Comparison of ENCODE assay signal across 9 cellular contexts in genomic region chr3:188946837-188947236, GRCh38.
DNase-seq lines count a peak whose midpoint lies in the region; ATAC-seq, FAIRE-seq and TF ChIP-seq lines count a peak whose summit lies in the region.
"Had no signal": no experiment of that assay in that cellular context is flagged by ENCODE, and none has a peak within 500 bp of the region (broad histone marks: within the 10 kb centered on the region; RNA-seq: fewer than 3 reads in every experiment).

No MANE protein-coding gene starts in this region.

- no peaks in the 10 kb centered on the region for H3K9me3 ChIP-seq in HEK293 (ENCODE audit: control insufficient read depth, insufficient read depth, low read depth, low read length)
- no peaks in the 10 kb centered on the region for H3K9me3 ChIP-seq in K562 (replicated peaks; ENCODE audit: control insufficient read depth, insufficient read depth, low read depth, low read length)
- H3K9me3 ChIP-seq in keratinocyte (ENCODE audit: control insufficient read depth, low read depth, low read length), result no peaks in the 10 kb centered on the region

- H3K9ac ChIP-seq in K562 (ENCODE audit: insufficient read depth in 1 of 2, low read depth in 2 of 2, low read length in 2 of 2) (no peak overlapping the region), keratinocyte (ENCODE audit: control insufficient read depth, extremely low read depth, insufficient read depth, low read length) (peak overlapping the region; percentile 78)

- dilution Hi-C loops in keratinocyte (cut with MboI; ENCODE audit: extremely low pct_ligation_motif_present, low sequenced_read_pairs), result loop anchor here (25.0 kb wide), 1 partner anchor 1210 kb away; the partner anchor contains the start of gene BCL6

- ATAC-seq in K562 (no peak), HG03097 (IDR thresholded peaks at IDR 0.05; ENCODE audit: low FRiP score, unreplicated experiment) (no peak)

- no peak for TF ChIP-seq RAD21 in K562 (CRISPR knock-in tag; conservative IDR thresholded peaks at IDR 0.05 in 1 of 2, IDR thresholded peaks at IDR 0.05 in 1 of 2)

- H3K9me1 ChIP-seq in K562 (ENCODE audit: control insufficient read depth, insufficient read depth, low read length), result no peaks in the 10 kb centered on the region
- no peaks in the 10 kb centered on the region for H3K9me1 ChIP-seq in keratinocyte (ENCODE audit: control insufficient read depth, extremely low read depth, insufficient read depth, low read length)

- in situ Hi-C loops in K562 (cut with MboI), result no loop called here

- intact Hi-C loops in K562 (cut with micrococcal nuclease), result no loop called here

- H3K27me3 ChIP-seq in K562 (ENCODE audit: control insufficient read depth in 2 of 2, insufficient read depth in 2 of 2, low read length in 2 of 2) (no peaks in the 10 kb centered on the region), keratinocyte (ENCODE audit: control insufficient read depth, extremely low read depth, insufficient read depth, low read length) (no peaks in the 10 kb centered on the region)

- no peak for TF ChIP-seq EP300 in K562 (IDR thresholded peaks at IDR 0.05; ENCODE audit: low read length)

- H4K20me1 ChIP-seq in K562 (replicated peaks; ENCODE audit: control insufficient read depth, insufficient read depth, low read length), result no peaks in the 10 kb centered on the region
- H4K20me1 ChIP-seq in keratinocyte (ENCODE audit: control insufficient read depth, extremely low read depth, insufficient read depth, low read length), result no peaks in the 10 kb centered on the region

- H3K4me1 ChIP-seq in HEK293 (ENCODE audit: control insufficient read depth, insufficient read depth, low read length), result no peaks in the 10 kb centered on the region
- H3K4me1 ChIP-seq in K562 (replicated peaks in 1 of 2; ENCODE audit: control insufficient read depth in 2 of 2, insufficient read depth in 2 of 2, low read length in 2 of 2), result peaks cover 0 to 6% of the 10 kb centered on the region in 2 experiments; a peak in 2 of 5 replicates
- peaks cover 38% of the 10 kb centered on the region for H3K4me1 ChIP-seq in keratinocyte (ENCODE audit: control insufficient read depth, extremely low read depth, insufficient read depth, low read length)

- TF ChIP-seq POLR2A in K562 (conservative IDR thresholded peaks at IDR 0.05), result no peak

- DNase-seq in K562 (ENCODE audit: extremely low read depth in 1 of 4, low spot score in 3 of 4), result no peak
- no peak for DNase-seq in keratinocyte (ENCODE audit: low read depth, low spot score)
- no peak for DNase-seq in NCI-H226
- DNase-seq in activated CD8-positive, alpha-beta memory T cell treated with anti-CD3 and anti-CD28 coated beads for 24 hours, result no peak
- no peak for DNase-seq in NCI-H1436 (lab: John Stamatoyannopoulos, UW)
- DNase-seq: activated CD4-positive, alpha-beta T cell treated with anti-CD3 and anti-CD28 coated beads for 4 hours had no signal

- H3K4me2 ChIP-seq in K562 (ENCODE audit: insufficient read depth, low read length), result peak overlapping the region; percentile 50; the same call in 1 of the 2 replicates
- peak overlapping the region; percentile 79 for H3K4me2 ChIP-seq in keratinocyte (ENCODE audit: control insufficient read depth, extremely low read depth, insufficient read depth, low read depth, low read length)

- H3K4me3 ChIP-seq in HEK293 (ENCODE audit: low read depth, low read length) (no peak overlapping the region), K562 (no peak overlapping the region), keratinocyte (ENCODE audit: control insufficient read depth in 2 of 3, extremely low read depth in 1 of 3, insufficient read depth in 2 of 3, low read depth in 1 of 3, low read length in 3 of 3) (peak overlapping the region; percentile 33 to 73 (median 36)), skin epidermis (peak overlapping the region; percentile 13 to 36 (median 22))

- CTCF ChIA-PET in HEK293 (lab: Yijun Ruan, JAX), result interaction anchor here (0.7 to 1.0 kb wide), 2 partner anchors 68 to 547 kb away, joined by 3 read pairs; no protein-coding TSS in a partner anchor
- CTCF ChIA-PET in K562 (lab: Yijun Ruan, JAX; ENCODE audit: low intra/inter-chr PET ratio), result interaction anchor here (0.7 kb wide), 1 partner anchor 8 kb away, joined by 3 read pairs; no protein-coding TSS in a partner anchor

- no peaks in the 10 kb centered on the region for H3K79me2 ChIP-seq in K562 (ENCODE audit: control insufficient read depth, insufficient read depth, low read length)
- H3K79me2 ChIP-seq in keratinocyte (ENCODE audit: control insufficient read depth, insufficient read depth, low read length), result no peaks in the 10 kb centered on the region

- FAIRE-seq in K562 (lab: Jason Lieb, UNC) (no peak), keratinocyte (lab: Jason Lieb, UNC) (no peak)

- WGBS in K562 (ENCODE audit: insufficient coverage, low coverage, missing lambda C conversion rate), result 21% methylated on average over 8 of the region's 8 CpGs

- no peak overlapping the region; the same call in 1 of the 2 replicates for H3K27ac ChIP-seq in HEK293 (ENCODE audit: extremely low read depth, low read depth, low read length)
- H3K27ac ChIP-seq in K562 (ENCODE audit: extremely low read depth, low read depth, low read length), result no peak overlapping the region
- peak overlapping the region; percentile 89 for H3K27ac ChIP-seq in keratinocyte (ENCODE audit: control insufficient read depth, insufficient read depth, low read length)
- peak overlapping the region in 20 of 21 experiments; percentile 51 to 95 (median 83) for H3K27ac ChIP-seq in skin epidermis

- peak overlapping the region; percentile 75; the same call in 1 of the 2 replicates for H2AFZ ChIP-seq in K562 (ENCODE audit: low read depth, low read length)
- peak overlapping the region; percentile 81 for H2AFZ ChIP-seq in keratinocyte (ENCODE audit: control insufficient read depth, low read length)

- no TSS peak for BruUV-seq in K562 (replicated peaks; lab: Mats Ljungman, UMichigan)

- POLR2A ChIA-PET in HEK293 (lab: Yijun Ruan, JAX), result interaction anchor here (1.7 kb wide), 1 partner anchor 1201 kb away, joined by 15 read pairs; the partner anchor contains the start of gene BCL6
- POLR2A ChIA-PET in K562 (lab: Yijun Ruan, JAX), result no interaction called here

- H3K36me3 ChIP-seq in HEK293 (ENCODE audit: control insufficient read depth in 2 of 2, insufficient read depth in 1 of 2, low read length in 2 of 2) (no peaks in the 10 kb centered on the region), K562 (ENCODE audit: control insufficient read depth, insufficient read depth, low read length) (no peaks in the 10 kb centered on the region), keratinocyte (ENCODE audit: control insufficient read depth in 2 of 2, extremely low read depth in 1 of 2, insufficient read depth in 2 of 2, low read length in 2 of 2) (no peaks in the 10 kb centered on the region)

- TF ChIP-seq CTCF in HEK293 (tag by site-specific recombination; IDR thresholded peaks at IDR 0.05) (no peak), K562 (IDR thresholded peaks at IDR 0.05 in 2 of 3, conservative IDR thresholded peaks at IDR 0.05 in 1 of 3; ENCODE audit: insufficient read depth in 2 of 3, low read depth in 1 of 3, low read length in 3 of 3) (no peak), keratinocyte (optimal IDR thresholded peaks at IDR 0.05 in 1 of 3, IDR thresholded peaks at IDR 0.05 in 1 of 3, conservative IDR thresholded peaks at IDR 0.05 in 1 of 3; ENCODE audit: extremely low read depth in 1 of 3, insufficient read depth in 2 of 3, low read length in 3 of 3) (no peak)

TF ChIP-seq in HEK293, 187 proteins besides CTCF, POLR2A, EP300 and RAD21 (continues in another document):
- TF ChIP-seq ZNF473 (tag by site-specific recombination; IDR thresholded peaks at IDR 0.05) (no peak), ZNF398 (tag by site-specific recombination; IDR thresholded peaks at IDR 0.05) (no peak), HOXC10 (CRISPR knock-in tag; IDR thresholded peaks at IDR 0.05) (no peak)

TF ChIP-seq in K562, 482 proteins besides CTCF, POLR2A, EP300 and RAD21:
- TF ChIP-seq SMARCB1 (IDR thresholded peaks at IDR 0.05; ENCODE audit: insufficient read length, low read depth) (no peak), E2F1 (CRISPR knock-in tag; IDR thresholded peaks at IDR 0.05) (no peak), ASH1L (IDR thresholded peaks at IDR 0.05; ENCODE audit: borderline replicate concordance, low read depth, partially characterized antibody) (no peak), CGGBP1 (CRISPR knock-in tag; IDR thresholded peaks at IDR 0.05) (no peak)

Comparison
In these comparisons a context has a peak if more than half of its experiments do, and no peak if none do; other contexts are left out.
1. H3K27ac ChIP-seq: peak in keratinocyte (single experiment) and skin epidermis (20 of 21); none in HEK293 (single experiment) and K562 (single experiment).
2. H3K4me3 ChIP-seq: peak in keratinocyte (3 of 3) and skin epidermis (7 of 7); none in HEK293 (single experiment) and K562 (single experiment).